Comparison of ENCODE assay signal across 1 cellular context in the genomic region with DNA sequence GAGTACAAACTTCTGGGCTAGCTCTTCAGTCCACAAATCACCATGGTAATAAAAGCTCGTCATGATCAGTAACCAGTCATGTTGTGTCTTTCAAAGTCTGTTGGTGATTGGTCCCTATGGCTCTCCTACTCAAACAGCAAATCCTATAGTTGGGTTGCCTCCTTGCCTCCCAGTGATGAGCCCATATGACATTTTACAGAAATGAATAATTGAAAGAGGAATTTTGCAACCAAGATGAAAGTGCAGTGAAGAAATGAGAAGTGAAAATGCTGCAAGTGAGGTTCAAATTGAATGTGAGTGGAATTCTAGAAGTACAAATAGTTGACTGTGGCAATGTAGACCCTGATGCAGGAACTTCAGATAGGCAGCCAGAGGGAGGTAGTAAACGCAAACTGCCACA.
TF ChIP-seq lines count a peak whose summit lies in the region.

No MANE protein-coding gene starts in this region.

TF ChIP-seq in HepG2, 621 proteins besides CTCF, POLR2A, EP300 and RAD21:
- TF ChIP-seq SRSF4 (IDR thresholded peaks at IDR 0.05; ENCODE audit: low read depth, low read length, poor library complexity, severe bottlenecking), result no peak
- TF ChIP-seq CREB1 (IDR thresholded peaks at IDR 0.05), result 0 out of 2 replicates have a peak, but pooled peaks have one; percentile 16
- no peak for TF ChIP-seq CREB1 (CRISPR knock-in tag; IDR thresholded peaks at IDR 0.05)
- no peak for TF ChIP-seq MIER3 (CRISPR knock-in tag; IDR thresholded peaks at IDR 0.05; ENCODE audit: borderline replicate concordance)
- no peak for TF ChIP-seq ZC3H4 (CRISPR knock-in tag; IDR thresholded peaks at IDR 0.05; ENCODE audit: borderline replicate concordance)
- TF ChIP-seq ZNF878 (CRISPR knock-in tag; IDR thresholded peaks at IDR 0.05), result no peak
- no peak for TF ChIP-seq REL (CRISPR knock-in tag; conservative IDR thresholded peaks at IDR 0.05)
- no peak for TF ChIP-seq RXRB (CRISPR knock-in tag; IDR thresholded peaks at IDR 0.05; ENCODE audit: borderline replicate concordance)
- TF ChIP-seq SIX1 (CRISPR knock-in tag; IDR thresholded peaks at IDR 0.05; ENCODE audit: borderline replicate concordance), result no peak
- no peak for TF ChIP-seq FOXO1 (CRISPR knock-in tag; IDR thresholded peaks at IDR 0.05)
